19 cellular contexts compared by ENCODE assay signal in genomic region chr3:172054115-172054764, GRCh38. TPM values are rescaled to one million over a fixed set of nuclear protein-coding genes. Genes with fewer than 3 reads are reported as not detected.
A peak's percentile ranks its signal among the peaks of the same experiment; 100 is the strongest.
DNase-seq lines count a peak whose midpoint lies in the region; ATAC-seq and TF ChIP-seq lines count a peak whose summit lies in the region.
"Had no signal": no experiment of that assay in that cellular context is flagged by ENCODE, and none has a peak within 500 bp of the region (broad histone marks: within the 10 kb centered on the region; RNA-seq: fewer than 3 reads in every experiment).

No MANE protein-coding gene starts in this region.

- ATAC-seq in left cardiac atrium = no peak
- ATAC-seq in activated T-helper 17 cell treated with anti-CD3 and anti-CD28 coated beads, Interleukin-2, amount 50 U/mL, for 72 hours (replicated peaks) = no peak
- peak; percentile 17 for ATAC-seq in naive thymus-derived CD4-positive, alpha-beta T cell
- no peak for ATAC-seq in aorta (ENCODE audit: low FRiP score)
- ATAC-seq: gastroesophageal sphincter; HCT116; stimulated activated effector memory CD8-positive, alpha-beta T cell treated with anti-CD3 and anti-CD28 coated beads, Interleukin-12 subunit alpha, Interleukin-12 subunit beta, amount 100 ng/mL, for 72 hours had no signal

- intact Hi-C loops in left cardiac atrium (cut with DNase I) = no loop called here
- intact Hi-C loops in naive thymus-derived CD4-positive, alpha-beta T cell (cut with micrococcal nuclease) = no loop called here
- intact Hi-C loops in aorta (cut with DNase I) = no loop called here

- no peaks in the 10 kb centered on the region for H3K27me3 Mint-ChIP-seq in activated T-helper 17 cell treated with anti-CD3 and anti-CD28 coated beads, Interleukin-2, amount 50 U/mL, for 72 hours
- no peaks in the 10 kb centered on the region for H3K27me3 Mint-ChIP-seq in naive thymus-derived CD4-positive, alpha-beta T cell
- H3K27me3 Mint-ChIP-seq: activated T-cell treated with anti-CD3 and anti-CD28 coated beads, Interleukin-2, amount 50 U/mL, for 24 hours; type B pancreatic cell had no signal

- H3K27ac ChIP-seq in cardiac muscle cell (peak overlapping the region; percentile 2), aorta (ENCODE audit: low read depth in 1 of 2, low read length in 2 of 2) (peak overlapping the region; percentile 30 to 59)
- H3K27ac ChIP-seq in naive thymus-derived CD4-positive, alpha-beta T cell (ENCODE audit: low read depth, low read length) = no peak overlapping the region
- H3K27ac ChIP-seq: gastroesophageal sphincter had no signal

- 22 to 28% methylated on average over 6 of the region's 6 CpGs for WGBS in aorta, 2 donors

- H3K27ac Mint-ChIP-seq in activated T-helper 17 cell treated with anti-CD3 and anti-CD28 coated beads, Interleukin-2, amount 50 U/mL, for 72 hours = peak overlapping the region; percentile 86
- peak overlapping the region in 7 of 9 donors; percentile 23 to 71 (median 56) for H3K27ac Mint-ChIP-seq in naive thymus-derived CD4-positive, alpha-beta T cell
- H3K27ac Mint-ChIP-seq: activated T-cell treated with anti-CD3 and anti-CD28 coated beads, Interleukin-2, amount 50 U/mL, for 24 hours; stimulated activated effector memory CD8-positive, alpha-beta T cell treated with anti-CD3 and anti-CD28 coated beads, Interleukin-12 subunit alpha, Interleukin-12 subunit beta, amount 100 ng/mL, for 72 hours; type B pancreatic cell had no signal

- POLR2A ChIA-PET in naive thymus-derived CD4-positive, alpha-beta T cell (lab: Charles Lee) = interaction anchor here (0.6 kb wide), 2 partner anchors 205 to 584 kb away, joined by 3 to 7 read pairs; no protein-coding TSS in a partner anchor

- DNase-seq in cardiac muscle cell (ENCODE audit: low read depth in 1 of 2, low spot score in 1 of 2) (no peak), left cardiac atrium (no peak), aorta (no peak), G401 (ENCODE audit: low spot score) (no peak)
- no peak for DNase-seq in naive thymus-derived CD4-positive, alpha-beta T cell
- DNase-seq in activated CD4-positive, alpha-beta T cell treated with anti-CD3 and anti-CD28 coated beads for 4 hours = no peak
- no peak for DNase-seq in activated CD4-positive, alpha-beta T cell treated with anti-CD3 and anti-CD28 coated beads, Interleukin-2, amount 50 U/mL, for 1 hour
- DNase-seq: activated CD4-positive, alpha-beta T cell treated with anti-CD3 and anti-CD28 coated beads for 48 hours; activated T-cell treated with anti-CD3 and anti-CD28 coated beads, Interleukin-2, amount 50 U/mL, for 24 hours; KBM-7; NCI-H1417; nucleus accumbens; SHP77; T-helper 9 cell had no signal

- H3K27me3 ChIP-seq in cardiac muscle cell = no peaks in the 10 kb centered on the region
- H3K27me3 ChIP-seq in naive thymus-derived CD4-positive, alpha-beta T cell (ENCODE audit: control insufficient read depth in 2 of 2, insufficient read depth in 2 of 2, low read length in 2 of 2) = no peaks in the 10 kb centered on the region
- H3K27me3 ChIP-seq in aorta (ENCODE audit: control insufficient read depth in 1 of 2, insufficient read depth in 2 of 2, low read length in 1 of 2) = no peaks in the 10 kb centered on the region
- H3K27me3 ChIP-seq: gastroesophageal sphincter had no signal

- H3K4me1 ChIP-seq in cardiac muscle cell (ENCODE audit: low read depth) = peaks cover 13% of the 10 kb centered on the region
- peaks cover 0 to 6% of the 10 kb centered on the region in 2 donors for H3K4me1 ChIP-seq in naive thymus-derived CD4-positive, alpha-beta T cell (ENCODE audit: control insufficient read depth in 2 of 2, insufficient read depth in 2 of 2, low read length in 2 of 2)
- peaks cover 4 to 15% of the 10 kb centered on the region in 2 donors for H3K4me1 ChIP-seq in aorta (ENCODE audit: control insufficient read depth in 1 of 2, insufficient read depth in 2 of 2, low read length in 2 of 2)

- H3K4me3 ChIP-seq in cardiac muscle cell (no peak overlapping the region), aorta (ENCODE audit: low read length in 2 of 2) (no peak overlapping the region)
- H3K4me3 ChIP-seq in naive thymus-derived CD4-positive, alpha-beta T cell (ENCODE audit: low read length) = no peak overlapping the region
- H3K4me3 ChIP-seq: gastroesophageal sphincter had no signal

- CTCF ChIA-PET in naive thymus-derived CD4-positive, alpha-beta T cell (lab: Charles Lee) = no interaction called here

- in situ Hi-C loops in G401 (cut with HindIII; ENCODE audit: low sequenced_read_pairs) = no loop called here

- H3K9me3 Mint-ChIP-seq in activated T-helper 17 cell treated with anti-CD3 and anti-CD28 coated beads, Interleukin-2, amount 50 U/mL, for 72 hours = no peaks in the 10 kb centered on the region
- peaks cover 0 to 7% (median 0%) of the 10 kb centered on the region in 11 donors for H3K9me3 Mint-ChIP-seq in naive thymus-derived CD4-positive, alpha-beta T cell
- H3K9me3 Mint-ChIP-seq: activated T-cell treated with anti-CD3 and anti-CD28 coated beads, Interleukin-2, amount 50 U/mL, for 24 hours; stimulated activated effector memory CD8-positive, alpha-beta T cell treated with anti-CD3 and anti-CD28 coated beads, Interleukin-12 subunit alpha, Interleukin-12 subunit beta, amount 100 ng/mL, for 72 hours; type B pancreatic cell had no signal

- peaks cover 30% of the 10 kb centered on the region for H3K36me3 Mint-ChIP-seq in activated T-helper 17 cell treated with anti-CD3 and anti-CD28 coated beads, Interleukin-2, amount 50 U/mL, for 72 hours (ENCODE audit: low read depth)
- H3K36me3 Mint-ChIP-seq in naive thymus-derived CD4-positive, alpha-beta T cell = peaks cover 3 to 46% (median 30%) of the 10 kb centered on the region in 5 donors

- no peak overlapping the region for H3K4me3 Mint-ChIP-seq in activated T-helper 17 cell treated with anti-CD3 and anti-CD28 coated beads, Interleukin-2, amount 50 U/mL, for 72 hours
- H3K4me3 Mint-ChIP-seq in naive thymus-derived CD4-positive, alpha-beta T cell = peak overlapping the region in 1 of 10 donors; percentile 32
- H3K4me3 Mint-ChIP-seq: activated T-cell treated with anti-CD3 and anti-CD28 coated beads, Interleukin-2, amount 50 U/mL, for 24 hours; stimulated activated effector memory CD8-positive, alpha-beta T cell treated with anti-CD3 and anti-CD28 coated beads, Interleukin-12 subunit alpha, Interleukin-12 subunit beta, amount 100 ng/mL, for 72 hours; type B pancreatic cell had no signal

- H3K36me3 ChIP-seq in cardiac muscle cell = peaks cover 12% of the 10 kb centered on the region
- peaks cover 0 to 4% (median 0%) of the 10 kb centered on the region in 3 experiments for H3K36me3 ChIP-seq in naive thymus-derived CD4-positive, alpha-beta T cell (ENCODE audit: control insufficient read depth in 2 of 3, insufficient read depth in 3 of 3, low read length in 3 of 3)
- peaks cover 0 to 3% of the 10 kb centered on the region in 2 donors for H3K36me3 ChIP-seq in aorta (ENCODE audit: control insufficient read depth in 1 of 2, insufficient read depth in 2 of 2, low read length in 1 of 2)

- peaks cover 17% of the 10 kb centered on the region for H3K4me1 Mint-ChIP-seq in activated T-helper 17 cell treated with anti-CD3 and anti-CD28 coated beads, Interleukin-2, amount 50 U/mL, for 72 hours
- H3K4me1 Mint-ChIP-seq in naive thymus-derived CD4-positive, alpha-beta T cell = peaks cover 26 to 55% (median 39%) of the 10 kb centered on the region in 7 donors

- H3K9me3 ChIP-seq in cardiac muscle cell (ENCODE audit: low read depth) (no peaks in the 10 kb centered on the region), aorta (ENCODE audit: control insufficient read depth, low read length) (no peaks in the 10 kb centered on the region)
- H3K9me3 ChIP-seq in naive thymus-derived CD4-positive, alpha-beta T cell (ENCODE audit: control insufficient read depth in 2 of 3, low read length in 3 of 3) = no peaks in the 10 kb centered on the region
- H3K9me3 ChIP-seq: gastroesophageal sphincter had no signal

- no peak for TF ChIP-seq CTCF in cardiac muscle cell (IDR thresholded peaks at IDR 0.05; ENCODE audit: low read depth, low read length)

RNA-seq across cellular contexts. Expression of gene FNDC3B, which starts 14.9 kb away (rescaled TPM):
- total RNA-seq in cardiac muscle cell (56.8 and 62.3 TPM in 2 replicates), left cardiac atrium (10 to 100 TPM; 82.4 to 98.3 TPM), aorta (100 to 1,000 TPM; 223 to 239 TPM)
- polyA plus RNA-seq in cardiac muscle cell (52.2 and 55.2 TPM in 2 replicates), aorta (10 to 100 TPM; 12.5 to 16.5 TPM)
- total RNA-seq in activated T-helper 17 cell treated with anti-CD3 and anti-CD28 coated beads, Interleukin-2, amount 50 U/mL, for 72 hours = 10 to 100 TPM; 17.6 to 17.9 TPM
- 10 to 100 TPM; 21.1 to 78.6 (median 29.4) TPM for total RNA-seq in naive thymus-derived CD4-positive, alpha-beta T cell
- 10 to 100 TPM in 1 of 2 donors, 1 to 10 TPM in 1; 8.6 to 11.0 TPM for polyA plus RNA-seq in naive thymus-derived CD4-positive, alpha-beta T cell
- total RNA-seq in G401 (2014; rRNA removed; shearing (Covaris generic)) = 12.7 and 22.9 TPM in 2 replicates
